Comparison of ENCODE assay signal across 8 cellular contexts in genomic region chr7:99579956-99580777, GRCh38. TPM values are rescaled to one million over a fixed set of nuclear protein-coding genes. Genes with fewer than 3 reads are reported as not detected.
DNase-seq lines count a peak whose midpoint lies in the region; ATAC-seq, FAIRE-seq and TF ChIP-seq lines count a peak whose summit lies in the region.

No MANE protein-coding gene starts in this region.

- H3K79me2 ChIP-seq in HepG2 (ENCODE audit: insufficient read depth, low read length): no peaks in the 10 kb centered on the region

- H3K9ac ChIP-seq in HepG2 (ENCODE audit: insufficient read depth, low read depth, low read length): peak overlapping the region; percentile 53

- H2AFZ ChIP-seq in HepG2 (ENCODE audit: low read length): no peak overlapping the region

- H3K9me3 ChIP-seq in AG04450 (ENCODE audit: control insufficient read depth, insufficient read depth, low read length) (no peaks in the 10 kb centered on the region), HepG2 (ENCODE audit: low read length) (no peaks in the 10 kb centered on the region)

- peak overlapping the region in 1 of 3 donors; percentile 81 for H3K27ac Mint-ChIP-seq in IgD-negative memory B cell

- TF ChIP-seq CTCF in AG04450 (IDR thresholded peaks at IDR 0.05; ENCODE audit: low read depth, low read length): peak; percentile 59
- peak; percentile 51 for TF ChIP-seq CTCF in choroid plexus epithelial cell (conservative IDR thresholded peaks at IDR 0.05; ENCODE audit: low read depth, low read length)
- TF ChIP-seq CTCF in HepG2 (CRISPR knock-in tag; IDR thresholded peaks at IDR 0.05): peak; percentile 76

- POLR2A ChIA-PET in AG04450 (lab: Yijun Ruan, JAX) (interaction anchor here (0.6 to 1.0 kb wide), 4 partner anchors 22 to 157 kb away, joined by 3 to 8 read pairs (median 6); partner anchors contain the start of genes ZKSCAN5 and ZNF655), HepG2 (lab: Yijun Ruan, JAX) (interaction anchor here (1.0 to 1.4 kb wide), 2 partner anchors 22 to 149 kb away, joined by 3 to 17 read pairs; partner anchors contain the start of gene ZNF655)

- CTCF ChIA-PET in AG04450 (lab: Charles Lee) (interaction anchor here (1.0 to 1.5 kb wide), 2 partner anchors 9 to 56 kb away, joined by 3 to 7 read pairs; no protein-coding TSS in a partner anchor), HepG2 (lab: Yijun Ruan, JAX; ENCODE audit: low intra/inter-chr PET ratio, low total read pairs) (no interaction called here)

- peaks cover 12 to 21% (median 18%) of the 10 kb centered on the region in 3 donors for H3K4me1 Mint-ChIP-seq in IgD-negative memory B cell

- TF ChIP-seq EP300 in HepG2 (IDR thresholded peaks at IDR 0.05; ENCODE audit: low read depth in 2 of 2, low read length in 2 of 2) (no peak), HepG2 (CRISPR knock-in tag; IDR thresholded peaks at IDR 0.05; ENCODE audit: borderline replicate concordance) (no peak)

- H3K4me3 ChIP-seq in AG04450 (ENCODE audit: low read depth, low read length): peak overlapping the region; percentile 63
- peak overlapping the region; percentile 62 for H3K4me3 ChIP-seq in choroid plexus epithelial cell (ENCODE audit: low read depth, low read length)
- peak overlapping the region; percentile 48 to 64 (median 52); a peak in 5 of 6 replicates for H3K4me3 ChIP-seq in HepG2 (replicated peaks in 1 of 3; ENCODE audit: insufficient read depth in 1 of 3, low read depth in 2 of 3, low read length in 3 of 3)

- 56% methylated on average over 34 of the region's 54 CpGs for WGBS in HepG2 (ENCODE audit: low lambda C conversion rate)

- H3K36me3 ChIP-seq in HepG2 (replicated peaks in 1 of 2; ENCODE audit: control insufficient read depth in 1 of 2, insufficient read depth in 2 of 2, low read length in 2 of 2): no peaks in the 10 kb centered on the region

- ATAC-seq in HepG2: peak; percentile 84
- ATAC-seq in GM21825 (IDR thresholded peaks at IDR 0.05; ENCODE audit: unreplicated experiment): no peak

- H3K4me1 ChIP-seq in HepG2 (ENCODE audit: insufficient read depth, low read length): peaks cover 5% of the 10 kb centered on the region; the same call in 1 of the 2 replicates

- intact Hi-C loops in HepG2 (cut with micrococcal nuclease; ENCODE audit: unreplicated experiment): no loop called here

- no peak for DNase-seq in AG04450 (ENCODE audit: low read depth, low spot score)
- peak; percentile 55 for DNase-seq in activated CD4-positive, alpha-beta T cell treated with anti-CD3 and anti-CD28 coated beads for 1 hour
- peak; percentile 36 for DNase-seq in choroid plexus epithelial cell (ENCODE audit: low read depth)
- DNase-seq in HepG2 (ENCODE audit: low spot score): peak; percentile 6
- DNase-seq in stimulated activated CD4-positive, alpha-beta T cell treated with anti-CD3 and anti-CD28 coated beads, Interleukin-4, amount 100 ng/mL, for 24 hours: peak; percentile 59
- DNase-seq in GF-D8 (lab: John Stamatoyannopoulos, UW): no peak

- no peak for FAIRE-seq in HepG2 (lab: Jason Lieb, UNC)

- BruUV-seq in HepG2 (replicated peaks; lab: Mats Ljungman, UMichigan): no TSS peak

- H3K4me3 Mint-ChIP-seq in IgD-negative memory B cell: peak overlapping the region; percentile 87 to 97 (median 91)

- in situ Hi-C loops in HepG2 (cut with HindIII; ENCODE audit: extremely low pct_ligation_motif_present, low pct_unique_long_range_greater_than_20kb): no loop called here

- peak; percentile 21; the same call in 1 of the 2 replicates for TF ChIP-seq RAD21 in HepG2 (CRISPR knock-in tag; IDR thresholded peaks at IDR 0.05)

- H3K9me3 Mint-ChIP-seq in IgD-negative memory B cell: no peaks in the 10 kb centered on the region

- H3K36me3 Mint-ChIP-seq in IgD-negative memory B cell: no peaks in the 10 kb centered on the region

- H3K27ac ChIP-seq in AG04450 (ENCODE audit: low read depth, low read length) (peak overlapping the region; percentile 21), HepG2 (ENCODE audit: extremely low read length, insufficient read depth, low read length) (no peak overlapping the region)

- TF ChIP-seq POLR2A in HepG2 (IDR thresholded peaks at IDR 0.05; ENCODE audit: insufficient read depth in 1 of 2, low read depth in 2 of 2, low read length in 2 of 2): no peak

- no peaks in the 10 kb centered on the region for H4K20me1 ChIP-seq in HepG2 (ENCODE audit: insufficient read depth, low read length)

- H3K27me3 ChIP-seq in AG04450 (ENCODE audit: control insufficient read depth, insufficient read depth, low read length) (no peaks in the 10 kb centered on the region), HepG2 (ENCODE audit: control insufficient read depth in 1 of 2, insufficient read depth in 2 of 2, low read length in 2 of 2) (no peaks in the 10 kb centered on the region)

- peak overlapping the region; percentile 80 for H3K4me2 ChIP-seq in HepG2 (ENCODE audit: low read depth, low read length)

- peaks cover 11% of the 10 kb centered on the region for H3K27me3 Mint-ChIP-seq in IgD-negative memory B cell

RNA-seq across cellular contexts. Expression of gene TMEM225B, which starts 17.9 kb away (rescaled TPM):
- polyA plus RNA-seq in AG04450 (2011; rRNA removed) (0.72 and 1.2 TPM in 2 replicates), IgD-negative memory B cell (1.6 TPM), HepG2 (2011; rRNA removed) (0.78 and 1.6 TPM in 2 replicates)
- 1.4 and 2.1 TPM in 2 replicates for polyA minus RNA-seq in AG04450 (2011; rRNA and poly(A)+ RNA removed)
- 0.60 and 0.95 TPM in 2 replicates for total RNA-seq in HepG2 (2016; rRNA removed; fragmentation: Illumina TruSeq; extraction: Trizol)
- 2.2 and 2.6 TPM in 2 replicates for total RNA-seq in HepG2 (2016; cell fraction: cytosol; rRNA removed; fragmentation: Illumina TruSeq; extraction: Trizol; ENCODE audit: low read depth)
- total RNA-seq in HepG2 (2016; cell fraction: insoluble cytoplasmic fraction; rRNA removed; fragmentation: Illumina TruSeq; extraction: Trizol): 0.42 and 0.65 TPM in 2 replicates
- total RNA-seq in HepG2 (2016; cell fraction: membrane; rRNA removed; fragmentation: Illumina TruSeq; extraction: Trizol): 1.3 and 1.4 TPM in 2 replicates
- 1.3 and 1.4 TPM in 2 replicates for total RNA-seq in HepG2 (2016; cell fraction: nucleus; rRNA removed; fragmentation: Illumina TruSeq; extraction: Trizol)
- 0.83 and 1.5 TPM in 2 replicates for polyA plus RNA-seq in HepG2 (2011; cell fraction: cytosol; rRNA removed)
- polyA plus RNA-seq in HepG2 (2011; cell fraction: nucleus; rRNA removed): 3.0 and 3.2 TPM in 2 replicates
- 1.9 and 2.5 TPM in 2 replicates for polyA plus RNA-seq in HepG2 (2012)
- polyA plus RNA-seq in HepG2 (2016; cell fraction: cytosol; fragmentation: Illumina TruSeq; extraction: Trizol; ENCODE audit: low read depth): 1.4 and 2.2 TPM in 2 replicates
- polyA plus RNA-seq in HepG2 (2016; cell fraction: insoluble cytoplasmic fraction; fragmentation: Illumina TruSeq; extraction: Trizol; ENCODE audit: low read depth): 0.38 and 0.45 TPM in 2 replicates
- polyA plus RNA-seq in HepG2 (2016; cell fraction: membrane; fragmentation: Illumina TruSeq; extraction: Trizol; ENCODE audit: low read depth): 1.4 and 1.9 TPM in 2 replicates
- polyA plus RNA-seq in HepG2 (2016; cell fraction: nucleus; fragmentation: Illumina TruSeq; extraction: Trizol; ENCODE audit: insufficient read depth, low read depth): 1.1 and 2.7 TPM in 2 replicates
- 0.12 and 0.19 TPM in 2 replicates for polyA minus RNA-seq in HepG2 (2011; rRNA and poly(A)+ RNA removed; ENCODE audit: low replicate concordance)
- polyA minus RNA-seq in HepG2 (2011; cell fraction: cytosol; rRNA and poly(A)+ RNA removed): 1.1 TPM in 1 of 2 replicates, not detected in the other
- 0.90 and 1.2 TPM in 2 replicates for polyA minus RNA-seq in HepG2 (2011; cell fraction: nucleus; rRNA and poly(A)+ RNA removed)

RNA-seq across cellular contexts. Expression of gene ZNF655, which starts 21.7 kb away (rescaled TPM):
- polyA plus RNA-seq in AG04450 (2011; rRNA removed): 62.9 and 79.3 TPM in 2 replicates
- 74.2 and 83.2 TPM in 2 replicates for polyA minus RNA-seq in AG04450 (2011; rRNA and poly(A)+ RNA removed)
- 66.9 TPM for polyA plus RNA-seq in IgD-negative memory B cell
- 53.4 and 54.8 TPM in 2 replicates for total RNA-seq in HepG2 (2016; rRNA removed; fragmentation: Illumina TruSeq; extraction: Trizol)
- total RNA-seq in HepG2 (2016; cell fraction: cytosol; rRNA removed; fragmentation: Illumina TruSeq; extraction: Trizol; ENCODE audit: low read depth): 16.2 and 27.8 TPM in 2 replicates
- 55.5 and 56.9 TPM in 2 replicates for total RNA-seq in HepG2 (2016; cell fraction: insoluble cytoplasmic fraction; rRNA removed; fragmentation: Illumina TruSeq; extraction: Trizol)
- total RNA-seq in HepG2 (2016; cell fraction: membrane; rRNA removed; fragmentation: Illumina TruSeq; extraction: Trizol): 43.6 and 47.0 TPM in 2 replicates
- total RNA-seq in HepG2 (2016; cell fraction: nucleus; rRNA removed; fragmentation: Illumina TruSeq; extraction: Trizol): 62.9 and 68.9 TPM in 2 replicates
- 75.6 and 83.2 TPM in 2 replicates for polyA plus RNA-seq in HepG2 (2011; rRNA removed)
- 46.0 and 47.5 TPM in 2 replicates for polyA plus RNA-seq in HepG2 (2011; cell fraction: cytosol; rRNA removed)
- 141 and 161 TPM in 2 replicates for polyA plus RNA-seq in HepG2 (2011; cell fraction: nucleus; rRNA removed)
- 32.8 and 35.8 TPM in 2 replicates for polyA plus RNA-seq in HepG2 (2012)
- 22.2 and 35.6 TPM in 2 replicates for polyA plus RNA-seq in HepG2 (2016; cell fraction: cytosol; fragmentation: Illumina TruSeq; extraction: Trizol; ENCODE audit: low read depth)
- 41.3 and 42.7 TPM in 2 replicates for polyA plus RNA-seq in HepG2 (2016; cell fraction: insoluble cytoplasmic fraction; fragmentation: Illumina TruSeq; extraction: Trizol; ENCODE audit: low read depth)
- 30.7 and 38.8 TPM in 2 replicates for polyA plus RNA-seq in HepG2 (2016; cell fraction: membrane; fragmentation: Illumina TruSeq; extraction: Trizol; ENCODE audit: low read depth)
- 77.8 and 80.4 TPM in 2 replicates for polyA plus RNA-seq in HepG2 (2016; cell fraction: nucleus; fragmentation: Illumina TruSeq; extraction: Trizol; ENCODE audit: insufficient read depth, low read depth)
- 46.6 and 83.6 TPM in 2 replicates for polyA minus RNA-seq in HepG2 (2011; rRNA and poly(A)+ RNA removed; ENCODE audit: low replicate concordance)
- polyA minus RNA-seq in HepG2 (2011; cell fraction: cytosol; rRNA and poly(A)+ RNA removed): 24.0 and 25.8 TPM in 2 replicates
- polyA minus RNA-seq in HepG2 (2011; cell fraction: nucleus; rRNA and poly(A)+ RNA removed): 176 and 200 TPM in 2 replicates

RNA-seq across cellular contexts. Expression of gene FAM200A, which starts 28.3 kb away (rescaled TPM):
- polyA plus RNA-seq in AG04450 (2011; rRNA removed) (8.1 and 11.8 TPM in 2 replicates), IgD-negative memory B cell (4.5 TPM), HepG2 (2011; rRNA removed) (4.7 and 5.4 TPM in 2 replicates)
- polyA minus RNA-seq in AG04450 (2011; rRNA and poly(A)+ RNA removed): 4.1 and 6.1 TPM in 2 replicates
- 6.3 and 10.4 TPM in 2 replicates for total RNA-seq in HepG2 (2016; rRNA removed; fragmentation: Illumina TruSeq; extraction: Trizol)
- 1.0 and 1.3 TPM in 2 replicates for total RNA-seq in HepG2 (2016; cell fraction: cytosol; rRNA removed; fragmentation: Illumina TruSeq; extraction: Trizol; ENCODE audit: low read depth)
- 6.0 and 8.6 TPM in 2 replicates for total RNA-seq in HepG2 (2016; cell fraction: insoluble cytoplasmic fraction; rRNA removed; fragmentation: Illumina TruSeq; extraction: Trizol)
- 3.2 and 3.9 TPM in 2 replicates for total RNA-seq in HepG2 (2016; cell fraction: membrane; rRNA removed; fragmentation: Illumina TruSeq; extraction: Trizol)
- 3.5 and 4.0 TPM in 2 replicates for total RNA-seq in HepG2 (2016; cell fraction: nucleus; rRNA removed; fragmentation: Illumina TruSeq; extraction: Trizol)
- 3.4 and 4.4 TPM in 2 replicates for polyA plus RNA-seq in HepG2 (2011; cell fraction: cytosol; rRNA removed)
- polyA plus RNA-seq in HepG2 (2011; cell fraction: nucleus; rRNA removed): 0.87 and 1.9 TPM in 2 replicates
- 4.5 and 5.0 TPM in 2 replicates for polyA plus RNA-seq in HepG2 (2012)
- 0.53 and 0.85 TPM in 2 replicates for polyA plus RNA-seq in HepG2 (2016; cell fraction: cytosol; fragmentation: Illumina TruSeq; extraction: Trizol; ENCODE audit: low read depth)
- polyA plus RNA-seq in HepG2 (2016; cell fraction: insoluble cytoplasmic fraction; fragmentation: Illumina TruSeq; extraction: Trizol; ENCODE audit: low read depth): 8.3 and 10.1 TPM in 2 replicates
- 1.4 and 1.9 TPM in 2 replicates for polyA plus RNA-seq in HepG2 (2016; cell fraction: membrane; fragmentation: Illumina TruSeq; extraction: Trizol; ENCODE audit: low read depth)
- polyA plus RNA-seq in HepG2 (2016; cell fraction: nucleus; fragmentation: Illumina TruSeq; extraction: Trizol; ENCODE audit: insufficient read depth, low read depth): 5.9 and 6.7 TPM in 2 replicates
- polyA minus RNA-seq in HepG2 (2011; rRNA and poly(A)+ RNA removed; ENCODE audit: low replicate concordance): 1.1 and 3.9 TPM in 2 replicates
- 2.8 and 3.8 TPM in 2 replicates for polyA minus RNA-seq in HepG2 (2011; cell fraction: cytosol; rRNA and poly(A)+ RNA removed)
- 6.2 and 7.5 TPM in 2 replicates for polyA minus RNA-seq in HepG2 (2011; cell fraction: nucleus; rRNA and poly(A)+ RNA removed)

RNA-seq across cellular contexts. Expression of gene ZSCAN25, which starts 36.6 kb away (rescaled TPM):
- polyA plus RNA-seq in AG04450 (2011; rRNA removed) (6.4 and 6.7 TPM in 2 replicates), IgD-negative memory B cell (11.8 TPM), HepG2 (2011; rRNA removed) (12.1 and 12.3 TPM in 2 replicates)
- 13.6 and 15.2 TPM in 2 replicates for polyA minus RNA-seq in AG04450 (2011; rRNA and poly(A)+ RNA removed)
- total RNA-seq in HepG2 (2016; rRNA removed; fragmentation: Illumina TruSeq; extraction: Trizol): 16.3 and 16.8 TPM in 2 replicates
- total RNA-seq in HepG2 (2016; cell fraction: cytosol; rRNA removed; fragmentation: Illumina TruSeq; extraction: Trizol; ENCODE audit: low read depth): 5.3 and 8.9 TPM in 2 replicates
- 16.4 and 17.2 TPM in 2 replicates for total RNA-seq in HepG2 (2016; cell fraction: insoluble cytoplasmic fraction; rRNA removed; fragmentation: Illumina TruSeq; extraction: Trizol)
- total RNA-seq in HepG2 (2016; cell fraction: membrane; rRNA removed; fragmentation: Illumina TruSeq; extraction: Trizol): 6.3 and 7.2 TPM in 2 replicates
- total RNA-seq in HepG2 (2016; cell fraction: nucleus; rRNA removed; fragmentation: Illumina TruSeq; extraction: Trizol): 17.7 and 18.0 TPM in 2 replicates
- 8.5 and 9.3 TPM in 2 replicates for polyA plus RNA-seq in HepG2 (2011; cell fraction: cytosol; rRNA removed)
- 19.5 and 21.4 TPM in 2 replicates for polyA plus RNA-seq in HepG2 (2011; cell fraction: nucleus; rRNA removed)
- 6.9 and 7.4 TPM in 2 replicates for polyA plus RNA-seq in HepG2 (2012)
- polyA plus RNA-seq in HepG2 (2016; cell fraction: cytosol; fragmentation: Illumina TruSeq; extraction: Trizol; ENCODE audit: low read depth): 0.67 and 0.86 TPM in 2 replicates
- 10.6 and 12.8 TPM in 2 replicates for polyA plus RNA-seq in HepG2 (2016; cell fraction: insoluble cytoplasmic fraction; fragmentation: Illumina TruSeq; extraction: Trizol; ENCODE audit: low read depth)
- 1.9 and 2.2 TPM in 2 replicates for polyA plus RNA-seq in HepG2 (2016; cell fraction: membrane; fragmentation: Illumina TruSeq; extraction: Trizol; ENCODE audit: low read depth)
- polyA plus RNA-seq in HepG2 (2016; cell fraction: nucleus; fragmentation: Illumina TruSeq; extraction: Trizol; ENCODE audit: insufficient read depth, low read depth): 22.2 and 24.0 TPM in 2 replicates
- polyA minus RNA-seq in HepG2 (2011; rRNA and poly(A)+ RNA removed; ENCODE audit: low replicate concordance): 23.9 and 24.6 TPM in 2 replicates
- 7.1 and 8.5 TPM in 2 replicates for polyA minus RNA-seq in HepG2 (2011; cell fraction: cytosol; rRNA and poly(A)+ RNA removed)
- polyA minus RNA-seq in HepG2 (2011; cell fraction: nucleus; rRNA and poly(A)+ RNA removed): 29.0 and 31.5 TPM in 2 replicates

Comparison
In these comparisons a context has a peak if more than half of its experiments do, and no peak if none do; other contexts are left out.
1. DNase-seq: peak in activated CD4-positive, alpha-beta T cell treated with anti-CD3 and anti-CD28 coated beads for 1 hour (single experiment), choroid plexus epithelial cell (single experiment), HepG2 (single experiment) and stimulated activated CD4-positive, alpha-beta T cell treated with anti-CD3 and anti-CD28 coated beads, Interleukin-4, amount 100 ng/mL, for 24 hours (single experiment); none in AG04450 (single experiment) and GF-D8 (single experiment).
2. Peak in every context shown above with its lines, with median percentiles within 50 percentile points of each other: H3K4me3 ChIP-seq and CTCF ChIP-seq.